ENCODE assay signal across 3 cellular contexts in the genomic region with DNA sequence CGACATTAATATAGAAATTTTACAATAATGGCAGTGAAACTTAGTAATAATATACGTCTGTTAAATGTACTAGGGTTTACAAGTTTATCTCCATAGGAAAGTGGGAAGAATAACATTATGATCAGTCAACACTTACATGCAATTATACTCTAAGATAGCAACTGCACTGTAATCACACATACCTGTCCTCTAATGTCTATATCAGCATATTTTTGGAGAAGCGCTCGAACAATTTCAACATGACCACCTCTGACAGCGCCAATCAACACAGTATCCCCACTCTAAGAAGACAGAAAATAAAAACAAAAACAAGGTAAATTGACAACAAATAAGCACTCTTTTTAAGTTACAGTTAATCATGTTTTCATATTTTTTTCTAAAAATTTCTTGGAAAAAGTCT.
TF ChIP-seq lines count a peak whose summit lies in the region.

No MANE protein-coding gene starts in this region.

TF ChIP-seq in HepG2, 621 proteins besides CTCF, POLR2A, EP300 and RAD21:
- TF ChIP-seq IRF2 (CRISPR knock-in tag; IDR thresholded peaks at IDR 0.05) (no peak), ZNF180 (CRISPR knock-in tag; IDR thresholded peaks at IDR 0.05; ENCODE audit: borderline replicate concordance, low read depth) (no peak), ZNF337 (CRISPR knock-in tag; IDR thresholded peaks at IDR 0.05; ENCODE audit: borderline replicate concordance, low read depth) (no peak), TRIM22 (IDR thresholded peaks at IDR 0.05) (no peak), MLLT10 (CRISPR knock-in tag; IDR thresholded peaks at IDR 0.05) (no peak), ZFP41 (CRISPR knock-in tag; IDR thresholded peaks at IDR 0.05; ENCODE audit: borderline replicate concordance) (no peak), MAFF (IDR thresholded peaks at IDR 0.05; ENCODE audit: low read depth, low read length) (peak; percentile 59), GPN1 (CRISPR knock-in tag; IDR thresholded peaks at IDR 0.05; ENCODE audit: borderline replicate concordance) (no peak), MTA3 (CRISPR knock-in tag; IDR thresholded peaks at IDR 0.05) (no peak), ZBTB20 (CRISPR knock-in tag; IDR thresholded peaks at IDR 0.05; ENCODE audit: borderline replicate concordance, low read depth) (no peak), MAFK (conservative IDR thresholded peaks at IDR 0.05 in 1 of 2, IDR thresholded peaks at IDR 0.05 in 1 of 2; ENCODE audit: low read length in 2 of 2) (peak; percentile 61 to 75)
- TF ChIP-seq, protein P1, sequence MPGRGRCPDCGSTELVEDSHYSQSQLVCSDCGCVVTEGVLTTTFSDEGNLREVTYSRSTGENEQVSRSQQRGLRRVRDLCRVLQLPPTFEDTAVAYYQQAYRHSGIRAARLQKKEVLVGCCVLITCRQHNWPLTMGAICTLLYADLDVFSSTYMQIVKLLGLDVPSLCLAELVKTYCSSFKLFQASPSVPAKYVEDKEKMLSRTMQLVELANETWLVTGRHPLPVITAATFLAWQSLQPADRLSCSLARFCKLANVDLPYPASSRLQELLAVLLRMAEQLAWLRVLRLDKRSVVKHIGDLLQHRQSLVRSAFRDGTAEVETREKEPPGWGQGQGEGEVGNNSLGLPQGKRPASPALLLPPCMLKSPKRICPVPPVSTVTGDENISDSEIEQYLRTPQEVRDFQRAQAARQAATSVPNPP (CRISPR knock-in tag; IDR thresholded peaks at IDR 0.05): no peak

TF ChIP-seq in A549, 52 proteins besides CTCF, POLR2A, EP300 and RAD21:
- no peak for TF ChIP-seq TFCP2L1 (CRISPR knock-in tag; IDR thresholded peaks at IDR 0.05)
- TF ChIP-seq JUNB (IDR thresholded peaks at IDR 0.05): no peak
- no peak for TF ChIP-seq RFX5 (IDR thresholded peaks at IDR 0.05)
- no peak for TF ChIP-seq NPAS2 (CRISPR knock-in tag; IDR thresholded peaks at IDR 0.05; ENCODE audit: borderline replicate concordance)
- no peak for TF ChIP-seq KDM5A (IDR thresholded peaks at IDR 0.05)
- no peak for TF ChIP-seq TP53 (CRISPR knock-in tag; IDR thresholded peaks at IDR 0.05)
- peak; percentile 61 for TF ChIP-seq MAFK (IDR thresholded peaks at IDR 0.05; ENCODE audit: partially characterized antibody)
TF ChIP-seq in A549: peak in this region for 1.

TF ChIP-seq in K562, 482 proteins besides CTCF, POLR2A, EP300 and RAD21:
- no peak for TF ChIP-seq SNAPC5 (CRISPR knock-in tag; IDR thresholded peaks at IDR 0.05)
- TF ChIP-seq ZNF316 (IDR thresholded peaks at IDR 0.05): peak; percentile 55
